Comparison of ENCODE assay signal across 1 cellular context in the genomic region with DNA sequence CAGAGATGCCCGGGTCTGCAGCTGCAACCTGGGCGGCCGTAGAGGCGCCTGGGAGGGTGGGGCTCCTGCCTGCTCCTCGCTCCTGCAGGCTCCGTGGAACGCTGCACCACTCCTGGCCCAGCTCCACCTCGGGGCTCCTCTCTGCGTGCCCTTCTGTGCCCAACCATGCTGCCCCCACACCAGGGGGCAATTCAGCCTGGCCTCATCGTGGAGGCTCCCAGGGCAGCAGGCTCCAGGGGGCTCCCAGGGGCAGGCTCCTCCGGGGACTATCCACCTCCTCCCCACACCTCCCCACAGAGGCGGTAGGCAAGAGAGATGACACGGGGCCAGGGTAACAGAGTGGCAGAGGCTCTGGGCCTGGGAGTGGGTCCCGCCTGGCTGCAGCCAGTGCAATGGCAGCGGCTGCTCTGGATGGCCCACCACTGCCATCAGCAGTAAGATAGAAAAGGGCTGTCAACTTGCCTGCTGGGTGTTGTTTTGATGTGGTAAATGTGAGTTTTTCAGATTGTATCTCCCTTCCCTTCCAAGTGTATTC.
TF ChIP-seq lines count a peak whose summit lies in the region.

No MANE protein-coding gene starts in this region.

TF ChIP-seq in GM23338, 12 proteins besides CTCF, POLR2A, EP300 and RAD21 (continued from another document):
- no peak for TF ChIP-seq ZNF331 (CRISPR knock-in tag; IDR thresholded peaks at IDR 0.05; ENCODE audit: low read depth)
TF ChIP-seq in GM23338: peak in this region for 0.
